In the genomic region with DNA sequence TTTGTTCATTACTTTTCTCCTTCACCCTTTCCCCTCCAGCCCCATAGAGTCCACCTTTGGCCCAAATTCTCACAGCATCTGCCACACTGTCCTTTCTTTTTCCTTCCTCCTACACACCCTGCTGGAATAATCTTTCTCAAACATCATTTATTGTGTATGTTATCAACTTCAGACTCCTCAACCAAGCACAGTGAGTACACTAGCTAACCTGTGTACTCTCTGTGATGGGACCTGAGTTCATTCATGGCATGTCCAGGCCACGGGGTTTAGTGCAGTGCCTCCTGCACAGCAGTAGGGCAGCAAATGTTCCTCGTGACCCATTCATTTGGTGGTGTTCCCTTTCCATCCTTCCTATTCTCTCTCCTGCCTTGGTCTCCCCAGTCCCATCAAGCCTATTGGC, we compare ENCODE assay signal across 12 cellular contexts. TPM values are rescaled to one million over a fixed set of nuclear protein-coding genes. Genes with fewer than 3 reads are reported as not detected.
DNase-seq lines count a peak whose midpoint lies in the region; ATAC-seq, FAIRE-seq and TF ChIP-seq lines count a peak whose summit lies in the region.
"Had no signal": no experiment of that assay in that cellular context is flagged by ENCODE, and none has a peak within 500 bp of the region (broad histone marks: within the 10 kb centered on the region; RNA-seq: fewer than 3 reads in every experiment).

No MANE protein-coding gene starts in this region.

- no peak for DNase-seq in activated CD8-positive, alpha-beta memory T cell treated with anti-CD3 and anti-CD28 coated beads, Interleukin-2, amount 10 ng/mL, durations not matched to agents 7 days and 5 days
- no peak for DNase-seq in activated CD8-positive, alpha-beta memory T cell treated with anti-CD3 and anti-CD28 coated beads, Interleukin-2, amount 50 U/mL, for 48 hours
- DNase-seq in K562 (ENCODE audit: extremely low read depth in 1 of 4, low spot score in 3 of 4) (no peak), mucosa of descending colon (peak; percentile 51 to 63 (median 61)), thoracic aorta (ENCODE audit: low spot score) (no peak)
- DNase-seq: NCI-H82 had no signal

- peaks cover 72% of the 10 kb centered on the region for H3K4me1 Mint-ChIP-seq in activated CD8-positive, alpha-beta memory T cell treated with anti-CD3 and anti-CD28 coated beads, Interleukin-2, amount 10 ng/mL, durations not matched to agents 7 days and 5 days

- H4K20me1 ChIP-seq in K562 (replicated peaks; ENCODE audit: control insufficient read depth, insufficient read depth, low read length) = no peaks in the 10 kb centered on the region

- H3K27me3 ChIP-seq in K562 (ENCODE audit: control insufficient read depth in 2 of 2, insufficient read depth in 2 of 2, low read length in 2 of 2) (no peaks in the 10 kb centered on the region), thoracic aorta (replicated peaks; ENCODE audit: insufficient read depth) (no peaks in the 10 kb centered on the region)

- POLR2A ChIA-PET in K562 (lab: Yijun Ruan, JAX) = interaction anchor here (1.0 kb wide), 1 partner anchor 469 kb away, joined by 3 read pairs; no protein-coding TSS in a partner anchor

- no peak for TF ChIP-seq RAD21 in K562 (CRISPR knock-in tag; conservative IDR thresholded peaks at IDR 0.05 in 1 of 2, IDR thresholded peaks at IDR 0.05 in 1 of 2)

- no peak for ATAC-seq in activated CD8-positive, alpha-beta memory T cell treated with anti-CD3 and anti-CD28 coated beads, Interleukin-2, amount 10 ng/mL, durations not matched to agents 7 days and 5 days
- no peak for ATAC-seq in K562
- ATAC-seq in mucosa of descending colon = peak; percentile 1
- ATAC-seq in thoracic aorta (ENCODE audit: insufficient number of reproducible peaks, low FRiP score, low read depth) = no peak
- no peak for ATAC-seq in GM19023 (IDR thresholded peaks at IDR 0.05; ENCODE audit: unreplicated experiment)
- ATAC-seq in HG03378 (IDR thresholded peaks at IDR 0.05; ENCODE audit: unreplicated experiment) = no peak
- ATAC-seq in GM21717 (IDR thresholded peaks at IDR 0.05; ENCODE audit: unreplicated experiment) = no peak

- H3K27ac ChIP-seq in K562 (ENCODE audit: extremely low read depth, low read depth, low read length) (peak overlapping the region; percentile 38; the same call in 1 of the 3 replicates), thoracic aorta (peak overlapping the region; percentile 100)

- H3K79me2 ChIP-seq in K562 (ENCODE audit: control insufficient read depth, insufficient read depth, low read length) = no peaks in the 10 kb centered on the region; the same call in 2 of the 3 replicates

- peak overlapping the region; percentile 56 for H2AFZ ChIP-seq in K562 (ENCODE audit: low read depth, low read length)

- H3K36me3 Mint-ChIP-seq in activated CD8-positive, alpha-beta memory T cell treated with anti-CD3 and anti-CD28 coated beads, Interleukin-2, amount 10 ng/mL, durations not matched to agents 7 days and 5 days = no peaks in the 10 kb centered on the region

- no peak overlapping the region for H3K4me2 ChIP-seq in K562 (ENCODE audit: insufficient read depth, low read length)

- H3K4me3 Mint-ChIP-seq in activated CD8-positive, alpha-beta memory T cell treated with anti-CD3 and anti-CD28 coated beads, Interleukin-2, amount 10 ng/mL, durations not matched to agents 7 days and 5 days = peak overlapping the region; percentile 0

- intact Hi-C loops in K562 (cut with micrococcal nuclease) = loop anchor here (10.0 kb wide), 1 partner anchor 365 kb away; no protein-coding TSS in a partner anchor
- intact Hi-C loops in mucosa of descending colon (cut with DNase I, micrococcal nuclease) = no loop called here

- H3K4me1 ChIP-seq in K562 (replicated peaks in 1 of 2; ENCODE audit: control insufficient read depth in 2 of 2, insufficient read depth in 2 of 2, low read length in 2 of 2) (peaks cover 64 to 81% of the 10 kb centered on the region in 2 experiments), mucosa of descending colon (ENCODE audit: low read depth) (peaks cover 79% of the 10 kb centered on the region), thoracic aorta (ENCODE audit: control insufficient read depth in 1 of 2, low read depth in 2 of 2) (peaks cover 69 to 86% of the 10 kb centered on the region in 2 donors)

- H3K9me1 ChIP-seq in K562 (ENCODE audit: control insufficient read depth, insufficient read depth, low read length) = no peaks in the 10 kb centered on the region

- TF ChIP-seq EP300 in K562 (IDR thresholded peaks at IDR 0.05; ENCODE audit: low read length) = no peak

- H3K9me3 ChIP-seq in K562 (replicated peaks; ENCODE audit: control insufficient read depth, insufficient read depth, low read depth, low read length) (no peaks in the 10 kb centered on the region), mucosa of descending colon (no peaks in the 10 kb centered on the region), thoracic aorta (no peaks in the 10 kb centered on the region)

- WGBS in K562 (ENCODE audit: insufficient coverage, low coverage, missing lambda C conversion rate) = 44% methylated on average over 2 of the region's 2 CpGs

- TF ChIP-seq CTCF in K562 (IDR thresholded peaks at IDR 0.05 in 2 of 3, conservative IDR thresholded peaks at IDR 0.05 in 1 of 3; ENCODE audit: insufficient read depth in 2 of 3, low read depth in 1 of 3, low read length in 3 of 3) (no peak), mucosa of descending colon (IDR thresholded peaks at IDR 0.05) (no peak), thoracic aorta (IDR thresholded peaks at IDR 0.05) (no peak)

- FAIRE-seq in K562 (lab: Jason Lieb, UNC) = no peak
- FAIRE-seq: endometrium had no signal

- H3K9ac ChIP-seq in K562 (ENCODE audit: insufficient read depth in 1 of 2, low read depth in 2 of 2, low read length in 2 of 2) = peak overlapping the region; percentile 26 to 79; a peak in 1 of 4 replicates

- no peak for TF ChIP-seq POLR2A in K562 (conservative IDR thresholded peaks at IDR 0.05)

- BruUV-seq in K562 (replicated peaks; lab: Mats Ljungman, UMichigan) = no TSS peak

- no peak overlapping the region for H3K4me3 ChIP-seq in K562
- no peak overlapping the region for H3K4me3 ChIP-seq in mucosa of descending colon
- no peak overlapping the region for H3K4me3 ChIP-seq in thoracic aorta

- H3K9me3 Mint-ChIP-seq in activated CD8-positive, alpha-beta memory T cell treated with anti-CD3 and anti-CD28 coated beads, Interleukin-2, amount 10 ng/mL, durations not matched to agents 7 days and 5 days (ENCODE audit: low read depth) = no peaks in the 10 kb centered on the region

- peak overlapping the region; percentile 96 for H3K27ac Mint-ChIP-seq in activated CD8-positive, alpha-beta memory T cell treated with anti-CD3 and anti-CD28 coated beads, Interleukin-2, amount 10 ng/mL, durations not matched to agents 7 days and 5 days

- H3K36me3 ChIP-seq in K562 (ENCODE audit: control insufficient read depth, insufficient read depth, low read length) = no peaks in the 10 kb centered on the region
- no peaks in the 10 kb centered on the region for H3K36me3 ChIP-seq in mucosa of descending colon (ENCODE audit: low read depth)
- no peaks in the 10 kb centered on the region for H3K36me3 ChIP-seq in thoracic aorta

- CTCF ChIA-PET in activated CD8-positive, alpha-beta memory T cell treated with anti-CD3 and anti-CD28 coated beads, Interleukin-2, amount 10 ng/mL, durations not matched to agents 7 days and 5 days (lab: Charles Lee) = interaction anchor here (15.3 kb wide), 1 partner anchor 44 kb away, joined by 195 read pairs; a partner anchor contains a TSS
- CTCF ChIA-PET in K562 (lab: Yijun Ruan, JAX; ENCODE audit: low intra/inter-chr PET ratio) = no interaction called here

- in situ Hi-C loops in K562 (cut with MboI) = no loop called here

- no peaks in the 10 kb centered on the region for H3K27me3 Mint-ChIP-seq in activated CD8-positive, alpha-beta memory T cell treated with anti-CD3 and anti-CD28 coated beads, Interleukin-2, amount 10 ng/mL, durations not matched to agents 7 days and 5 days

RNA-seq across cellular contexts. Expression of a gene that starts 7.1 kb away (rescaled TPM):
- total RNA-seq in activated CD8-positive, alpha-beta memory T cell treated with anti-CD3 and anti-CD28 coated beads, Interleukin-2, amount 10 ng/mL, durations not matched to agents 7 days and 5 days = under 1 TPM; 0.45 to 0.96 TPM
- total RNA-seq in K562 (2011; cell fraction: chromatin; rRNA removed; ENCODE audit: low replicate concordance) = not detected in 2 replicates
- 0.50 TPM in 1 of 2 replicates, not detected in the other for total RNA-seq in K562 (2011; cell fraction: nucleolus; rRNA removed)
- total RNA-seq in K562 (2011; cell fraction: nucleoplasm; rRNA removed) = not detected in 2 replicates
- total RNA-seq in K562 (2014; rRNA removed) (0.09 TPM in 1 of 2 replicates, not detected in the other), K562 (2014; rRNA removed; fragmentation: Illumina TruSeq; extraction: Trizol) (0.36 TPM in 1 of 2 replicates, not detected in the other), K562 (2015; rRNA removed; fragmentation: Illumina TruSeq; extraction: Trizol) (not detected in 2 replicates), K562 (2021) (0.13 and 0.35 TPM in 2 replicates), mucosa of descending colon (under 1 TPM; 0.31 to 0.55 (median 0.44) TPM), thoracic aorta (not detected)
- polyA plus RNA-seq in K562 (2011; rRNA removed) (0.26 and 0.45 TPM in 2 replicates), K562 (2014; fragmentation: Illumina TruSeq; extraction: Trizol) (0.36 TPM in 1 of 2 replicates, not detected in the other), K562 (2014; fragmentation: Nextera tagmentation; extraction: Ambion mirVana) (under 1 TPM in 1 of 2 experiments, not detected in 1; 0.13 TPM), K562 (2014; rRNA removed) (0.58 TPM in 1 of 2 replicates, not detected in the other)
- 0.07 and 0.21 TPM in 2 replicates for polyA plus RNA-seq in K562 (2011; cell fraction: cytosol; rRNA removed)
- polyA plus RNA-seq in K562 (2011; cell fraction: nucleus; rRNA removed) = 1.4 TPM in 2 replicates
- polyA plus RNA-seq in K562 (2012) = 0.26 and 1.6 TPM in 2 replicates
- polyA minus RNA-seq in K562 (2011; rRNA and poly(A)+ RNA removed) = 0.18 and 0.46 TPM in 2 replicates
- not detected in 2 replicates for polyA minus RNA-seq in K562 (2011; cell fraction: cytosol; rRNA and poly(A)+ RNA removed)
- 0.27 TPM in 1 of 2 replicates, not detected in the other for polyA minus RNA-seq in K562 (2011; cell fraction: nucleus; rRNA and poly(A)+ RNA removed)

RNA-seq across cellular contexts. Expression of a gene that starts 41.0 kb away (rescaled TPM):
- total RNA-seq in activated CD8-positive, alpha-beta memory T cell treated with anti-CD3 and anti-CD28 coated beads, Interleukin-2, amount 10 ng/mL, durations not matched to agents 7 days and 5 days = 10 to 100 TPM; 53.8 to 70.6 TPM
- total RNA-seq in K562 (2011; cell fraction: chromatin; rRNA removed; ENCODE audit: low replicate concordance) = 23.5 and 58.7 TPM in 2 replicates
- 14.5 and 19.2 TPM in 2 replicates for total RNA-seq in K562 (2011; cell fraction: nucleolus; rRNA removed)
- total RNA-seq in K562 (2011; cell fraction: nucleoplasm; rRNA removed) = 38.3 and 72.2 TPM in 2 replicates
- total RNA-seq in K562 (2014; rRNA removed) (75.0 and 82.8 TPM in 2 replicates), K562 (2014; rRNA removed; fragmentation: Illumina TruSeq; extraction: Trizol) (54.2 and 65.9 TPM in 2 replicates), K562 (2015; rRNA removed; fragmentation: Illumina TruSeq; extraction: Trizol) (39.9 and 43.8 TPM in 2 replicates), K562 (2021) (92.0 and 104 TPM in 2 replicates), mucosa of descending colon (100 to 1,000 TPM in 2 of 3 donors, 10 to 100 TPM in 1; 22.1 to 174 (median 150) TPM), thoracic aorta (100 to 1,000 TPM; 156 to 271 TPM)
- polyA plus RNA-seq in K562 (2011; rRNA removed) (59.7 and 86.1 TPM in 2 replicates), K562 (2014; fragmentation: Illumina TruSeq; extraction: Trizol) (128 and 151 TPM in 2 replicates), K562 (2014; fragmentation: Nextera tagmentation; extraction: Ambion mirVana) (10 to 100 TPM; 32.7 to 46.1 TPM), K562 (2014; rRNA removed) (76.6 and 76.8 TPM in 2 replicates)
- 22.1 and 33.5 TPM in 2 replicates for polyA plus RNA-seq in K562 (2011; cell fraction: cytosol; rRNA removed)
- polyA plus RNA-seq in K562 (2011; cell fraction: nucleus; rRNA removed) = 22.5 and 23.2 TPM in 2 replicates
- polyA plus RNA-seq in K562 (2012) = 43.9 and 85.0 TPM in 2 replicates
- 71.5 and 74.0 TPM in 2 replicates for polyA minus RNA-seq in K562 (2011; rRNA and poly(A)+ RNA removed)
- 31.1 and 38.9 TPM in 2 replicates for polyA minus RNA-seq in K562 (2011; cell fraction: cytosol; rRNA and poly(A)+ RNA removed)
- polyA minus RNA-seq in K562 (2011; cell fraction: nucleus; rRNA and poly(A)+ RNA removed) = 13.3 and 18.5 TPM in 2 replicates

RNA-seq across cellular contexts. Expression of a gene that starts 46.7 kb away (rescaled TPM):
- total RNA-seq in activated CD8-positive, alpha-beta memory T cell treated with anti-CD3 and anti-CD28 coated beads, Interleukin-2, amount 10 ng/mL, durations not matched to agents 7 days and 5 days = not detected
- not detected in 2 replicates for total RNA-seq in K562 (2011; cell fraction: chromatin; rRNA removed; ENCODE audit: low replicate concordance)
- total RNA-seq in K562 (2011; cell fraction: nucleolus; rRNA removed) = not detected in 2 replicates
- total RNA-seq in K562 (2011; cell fraction: nucleoplasm; rRNA removed) = not detected in 2 replicates
- total RNA-seq in K562 (2014; rRNA removed) (not detected in 2 replicates), K562 (2014; rRNA removed; fragmentation: Illumina TruSeq; extraction: Trizol) (not detected in 2 replicates), K562 (2015; rRNA removed; fragmentation: Illumina TruSeq; extraction: Trizol) (not detected in 2 replicates), K562 (2021) (not detected in 2 replicates), mucosa of descending colon (not detected), thoracic aorta (not detected)
- polyA plus RNA-seq in K562 (2011; rRNA removed) (not detected in 2 replicates), K562 (2014; fragmentation: Illumina TruSeq; extraction: Trizol) (not detected in 2 replicates), K562 (2014; fragmentation: Nextera tagmentation; extraction: Ambion mirVana) (not detected), K562 (2014; rRNA removed) (not detected in 2 replicates)
- not detected in 2 replicates for polyA plus RNA-seq in K562 (2011; cell fraction: cytosol; rRNA removed)
- polyA plus RNA-seq in K562 (2011; cell fraction: nucleus; rRNA removed) = not detected in 2 replicates
- not detected in 2 replicates for polyA plus RNA-seq in K562 (2012)
- not detected in 2 replicates for polyA minus RNA-seq in K562 (2011; rRNA and poly(A)+ RNA removed)
- not detected in 2 replicates for polyA minus RNA-seq in K562 (2011; cell fraction: cytosol; rRNA and poly(A)+ RNA removed)
- polyA minus RNA-seq in K562 (2011; cell fraction: nucleus; rRNA and poly(A)+ RNA removed) = not detected in 2 replicates
- total RNA-seq: activated CD8-positive, alpha-beta memory T cell treated with anti-CD3 and anti-CD28 coated beads for 36 hours; mononuclear cell had no signal

RNA-seq across cellular contexts. Expression of a gene that starts 51.1 kb away (rescaled TPM):
- total RNA-seq in activated CD8-positive, alpha-beta memory T cell treated with anti-CD3 and anti-CD28 coated beads, Interleukin-2, amount 10 ng/mL, durations not matched to agents 7 days and 5 days = not detected
- total RNA-seq in K562 (2011; cell fraction: chromatin; rRNA removed; ENCODE audit: low replicate concordance) = not detected in 2 replicates
- not detected in 2 replicates for total RNA-seq in K562 (2011; cell fraction: nucleolus; rRNA removed)
- not detected in 2 replicates for total RNA-seq in K562 (2011; cell fraction: nucleoplasm; rRNA removed)
- total RNA-seq in K562 (2014; rRNA removed) (not detected in 2 replicates), K562 (2014; rRNA removed; fragmentation: Illumina TruSeq; extraction: Trizol) (not detected in 2 replicates), K562 (2015; rRNA removed; fragmentation: Illumina TruSeq; extraction: Trizol) (not detected in 2 replicates), K562 (2021) (not detected in 2 replicates), mucosa of descending colon (not detected), thoracic aorta (not detected)
- polyA plus RNA-seq in K562 (2011; rRNA removed) (not detected in 2 replicates), K562 (2014; fragmentation: Illumina TruSeq; extraction: Trizol) (not detected in 2 replicates), K562 (2014; fragmentation: Nextera tagmentation; extraction: Ambion mirVana) (not detected), K562 (2014; rRNA removed) (not detected in 2 replicates)
- not detected in 2 replicates for polyA plus RNA-seq in K562 (2011; cell fraction: cytosol; rRNA removed)
- not detected in 2 replicates for polyA plus RNA-seq in K562 (2011; cell fraction: nucleus; rRNA removed)
- polyA plus RNA-seq in K562 (2012) = not detected in 2 replicates
- polyA minus RNA-seq in K562 (2011; rRNA and poly(A)+ RNA removed) = not detected in 2 replicates
- polyA minus RNA-seq in K562 (2011; cell fraction: cytosol; rRNA and poly(A)+ RNA removed) = not detected in 2 replicates
- polyA minus RNA-seq in K562 (2011; cell fraction: nucleus; rRNA and poly(A)+ RNA removed) = not detected in 2 replicates
- total RNA-seq: activated CD8-positive, alpha-beta memory T cell treated with anti-CD3 and anti-CD28 coated beads for 36 hours; mononuclear cell had no signal

Comparison
In these comparisons a context has a peak if more than half of its experiments do, and no peak if none do; other contexts are left out.
1. DNase-seq: peak in mucosa of descending colon (3 of 3); none in activated CD8-positive, alpha-beta memory T cell treated with anti-CD3 and anti-CD28 coated beads, Interleukin-2, amount 10 ng/mL, durations not matched to agents 7 days and 5 days (single experiment), activated CD8-positive, alpha-beta memory T cell treated with anti-CD3 and anti-CD28 coated beads, Interleukin-2, amount 50 U/mL, for 48 hours (single experiment), K562 (0 of 4) and thoracic aorta (single experiment).